8 cellular contexts compared by ENCODE assay signal in genomic region chr4:70722199-70722791, GRCh38. TPM values are rescaled to one million over a fixed set of nuclear protein-coding genes. Genes with fewer than 3 reads are reported as not detected.
DNase-seq lines count a peak whose midpoint lies in the region; ATAC-seq and TF ChIP-seq lines count a peak whose summit lies in the region.
"Had no signal": no experiment of that assay in that cellular context is flagged by ENCODE, and none has a peak within 500 bp of the region (broad histone marks: within the 10 kb centered on the region; RNA-seq: fewer than 3 reads in every experiment).

No MANE protein-coding gene starts in this region.

- H3K36me3 ChIP-seq in vagina = no peaks in the 10 kb centered on the region

- no peak overlapping the region for H3K27ac Mint-ChIP-seq in natural killer cell treated with Interleukin-12 subunit alpha and Interleukin-12 subunit beta and Interleukin-15 and Interleukin-18, amount 100 ng/mL, for 72 hours
- H3K27ac Mint-ChIP-seq: T-helper 1 cell treated with Interleukin-12 subunit alpha and Interleukin-12 subunit beta and Interleukin-4 antibody, amounts not matched to agents 30 μg/mL and 1 μg/mL, for 36 hours had no signal

- TF ChIP-seq POLR2A in vagina (IDR thresholded peaks at IDR 0.05) = no peak

- no peaks in the 10 kb centered on the region for H3K27me3 Mint-ChIP-seq in natural killer cell treated with Interleukin-12 subunit alpha and Interleukin-12 subunit beta and Interleukin-15 and Interleukin-18, amount 100 ng/mL, for 72 hours

- no peaks in the 10 kb centered on the region for H3K36me3 Mint-ChIP-seq in natural killer cell treated with Interleukin-12 subunit alpha and Interleukin-12 subunit beta and Interleukin-15 and Interleukin-18, amount 100 ng/mL, for 72 hours

- no peaks in the 10 kb centered on the region for H3K27me3 ChIP-seq in vagina

- intact Hi-C loops in vagina (cut with DNase I) = no loop called here

- H3K27ac ChIP-seq in coronary artery (peak overlapping the region; percentile 3 to 49), vagina (peak overlapping the region; percentile 71)

- peak; percentile 48 to 73 for ATAC-seq in natural killer cell treated with Interleukin-12 subunit alpha and Interleukin-12 subunit beta and Interleukin-15 and Interleukin-18, amount 100 ng/mL, for 72 hours
- ATAC-seq in esophagus mucosa = no peak

- H3K4me3 ChIP-seq in HFF-Myc (replicated peaks; ENCODE audit: low read depth, low read length) (peak overlapping the region; percentile 48), coronary artery (peak overlapping the region; percentile 66), vagina (peak overlapping the region; percentile 48 to 52)

- H3K4me1 Mint-ChIP-seq in natural killer cell treated with Interleukin-12 subunit alpha and Interleukin-12 subunit beta and Interleukin-15 and Interleukin-18, amount 100 ng/mL, for 72 hours (ENCODE audit: low read depth in 2 of 2) = peaks cover 6 to 7% of the 10 kb centered on the region in 2 donors

- H3K4me3 Mint-ChIP-seq in natural killer cell treated with Interleukin-12 subunit alpha and Interleukin-12 subunit beta and Interleukin-15 and Interleukin-18, amount 100 ng/mL, for 72 hours = peak overlapping the region; percentile 7
- H3K4me3 Mint-ChIP-seq: T-helper 1 cell treated with Interleukin-12 subunit alpha and Interleukin-12 subunit beta and Interleukin-4 antibody, amounts not matched to agents 30 μg/mL and 1 μg/mL, for 36 hours had no signal

- H3K9me3 Mint-ChIP-seq in natural killer cell treated with Interleukin-12 subunit alpha and Interleukin-12 subunit beta and Interleukin-15 and Interleukin-18, amount 100 ng/mL, for 72 hours = no peaks in the 10 kb centered on the region
- H3K9me3 Mint-ChIP-seq: T-helper 1 cell treated with Interleukin-12 subunit alpha and Interleukin-12 subunit beta and Interleukin-4 antibody, amounts not matched to agents 30 μg/mL and 1 μg/mL, for 36 hours had no signal

- no peaks in the 10 kb centered on the region for H3K9me3 ChIP-seq in vagina

- TF ChIP-seq CTCF in HFF-Myc (IDR thresholded peaks at IDR 0.05; ENCODE audit: low read depth, low read length, missing control alignments) (no peak), coronary artery (IDR thresholded peaks at IDR 0.05) (no peak), vagina (IDR thresholded peaks at IDR 0.05) (no peak)

- DNase-seq in HFF-Myc (ENCODE audit: extremely low read depth, low read depth) (no peak), SW480 (ENCODE audit: low spot score) (peak; percentile 44), coronary artery (ENCODE audit: low spot score) (no peak), vagina (ENCODE audit: extremely low spot score in 2 of 2) (no peak)
- no peak for DNase-seq in natural killer cell treated with Interleukin-12 subunit alpha and Interleukin-12 subunit beta and Interleukin-15 and Interleukin-18, amount 100 ng/mL, for 72 hours (ENCODE audit: low spot score)
- DNase-seq in effector CD8-positive, alpha-beta T cell (lab: John Stamatoyannopoulos, UW) = no peak

- H3K4me1 ChIP-seq in vagina = peaks cover 27% of the 10 kb centered on the region

RNA-seq across cellular contexts. Expression of gene RUFY3, which starts 0.5 kb away (rescaled TPM):
- 10 to 100 TPM; 17.7 to 26.3 TPM for total RNA-seq in natural killer cell treated with Interleukin-12 subunit alpha and Interleukin-12 subunit beta and Interleukin-15 and Interleukin-18, amount 100 ng/mL, for 72 hours
- 71.2 TPM for total RNA-seq in vagina
- total RNA-seq in esophagus mucosa = 43.1 TPM

RNA-seq across cellular contexts. Expression of gene UTP3, which starts 34.0 kb away (rescaled TPM):
- total RNA-seq in natural killer cell treated with Interleukin-12 subunit alpha and Interleukin-12 subunit beta and Interleukin-15 and Interleukin-18, amount 100 ng/mL, for 72 hours = 10 to 100 TPM; 33.8 to 49.8 TPM
- total RNA-seq in vagina (15.7 TPM), esophagus mucosa (19.1 TPM)

RNA-seq across cellular contexts. Expression of gene JCHAIN, which starts 56.0 kb away (rescaled TPM):
- total RNA-seq in natural killer cell treated with Interleukin-12 subunit alpha and Interleukin-12 subunit beta and Interleukin-15 and Interleukin-18, amount 100 ng/mL, for 72 hours = 10 to 100 TPM in 1 of 2 donors, not detected in 1; 39.7 TPM
- total RNA-seq in vagina (2.7 TPM), esophagus mucosa (21.1 TPM)
